11 cellular contexts compared by ENCODE assay signal in the genomic region with DNA sequence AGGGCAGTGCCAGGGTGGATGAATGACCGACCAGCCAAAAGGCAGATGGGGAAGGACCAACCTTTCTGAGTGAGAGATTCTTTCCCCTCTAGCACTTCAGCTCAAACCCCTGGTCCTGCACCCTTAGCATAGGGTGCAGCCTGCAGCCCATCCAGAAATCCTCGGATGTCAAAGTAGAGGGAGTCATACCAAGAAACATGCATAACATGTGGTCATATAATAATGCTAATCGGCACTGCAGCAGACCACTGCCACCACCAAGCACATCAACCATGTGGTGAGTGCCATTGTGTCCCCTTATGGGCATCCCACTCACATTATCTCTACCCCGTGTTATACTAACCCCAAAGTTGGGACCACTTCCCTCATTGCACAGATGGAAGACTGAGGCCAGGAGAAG. TPM values are rescaled to one million over a fixed set of nuclear protein-coding genes. Genes with fewer than 3 reads are reported as not detected.
DNase-seq lines count a peak whose midpoint lies in the region; ATAC-seq and TF ChIP-seq lines count a peak whose summit lies in the region.
"Had no signal": no experiment of that assay in that cellular context is flagged by ENCODE, and none has a peak within 500 bp of the region (broad histone marks: within the 10 kb centered on the region; RNA-seq: fewer than 3 reads in every experiment).

No MANE protein-coding gene starts in this region.

- H3K9me3 ChIP-seq in endodermal cell (ENCODE audit: control insufficient read depth, low read length) (no peaks in the 10 kb centered on the region), neural progenitor cell (ENCODE audit: low read depth) (no peaks in the 10 kb centered on the region), upper lobe of right lung (no peaks in the 10 kb centered on the region)

- no peaks in the 10 kb centered on the region for H3K4me1 Mint-ChIP-seq in activated naive CD4-positive, alpha-beta T cell treated with anti-CD3 and anti-CD28 coated beads, Interleukin-2, amount 50 U/mL, for 24 hours
- no peaks in the 10 kb centered on the region for H3K4me1 Mint-ChIP-seq in activated naive CD4-positive, alpha-beta T cell treated with anti-CD3 and anti-CD28 coated beads, Interleukin-2, amount 10 ng/mL, durations not matched to agents 7 days and 5 days
- H3K4me1 Mint-ChIP-seq in endodermal cell = peaks cover 15% of the 10 kb centered on the region
- peaks cover 69% of the 10 kb centered on the region for H3K4me1 Mint-ChIP-seq in neural progenitor cell
- no peaks in the 10 kb centered on the region for H3K4me1 Mint-ChIP-seq in T-helper 2 cell treated with Interferon-gamma antibody and Interleukin-4, amounts not matched to agents 5 μg/mL and 100 μg/mL, for 36 hours (ENCODE audit: low read depth)
- H3K4me1 Mint-ChIP-seq: activated CD4-positive, alpha-beta T cell treated with anti-CD3 and anti-CD28 coated beads for 36 hours had no signal

- no peaks in the 10 kb centered on the region for H4K20me1 ChIP-seq in neural progenitor cell (ENCODE audit: low read depth)

- H3K36me3 ChIP-seq in endodermal cell (ENCODE audit: control insufficient read depth, insufficient read depth, low read length) (no peaks in the 10 kb centered on the region), neural progenitor cell (no peaks in the 10 kb centered on the region), upper lobe of right lung (peaks cover 34% of the 10 kb centered on the region)

- no peak overlapping the region for H2AFZ ChIP-seq in neural progenitor cell (replicated peaks)

- ATAC-seq in upper lobe of right lung = no peak
- no peak for ATAC-seq in HG02884 (IDR thresholded peaks at IDR 0.05; ENCODE audit: unreplicated experiment)
- no peak for ATAC-seq in HG03342 (IDR thresholded peaks at IDR 0.05; ENCODE audit: unreplicated experiment)
- ATAC-seq: activated CD4-positive, alpha-beta T cell treated with anti-CD3 and anti-CD28 coated beads for 36 hours had no signal

- H3K27ac ChIP-seq in endodermal cell (ENCODE audit: low read depth, low read length) (peak overlapping the region; percentile 99), neural progenitor cell (no peak overlapping the region), upper lobe of right lung (peak overlapping the region; percentile 73)

- peaks cover 2% of the 10 kb centered on the region for H3K36me3 Mint-ChIP-seq in activated naive CD4-positive, alpha-beta T cell treated with anti-CD3 and anti-CD28 coated beads, Interleukin-2, amount 50 U/mL, for 24 hours
- no peaks in the 10 kb centered on the region for H3K36me3 Mint-ChIP-seq in activated naive CD4-positive, alpha-beta T cell treated with anti-CD3 and anti-CD28 coated beads, Interleukin-2, amount 10 ng/mL, durations not matched to agents 7 days and 5 days
- no peaks in the 10 kb centered on the region for H3K36me3 Mint-ChIP-seq in endodermal cell (ENCODE audit: low read depth)
- peaks cover 8% of the 10 kb centered on the region for H3K36me3 Mint-ChIP-seq in neural progenitor cell
- H3K36me3 Mint-ChIP-seq in T-helper 2 cell treated with Interferon-gamma antibody and Interleukin-4, amounts not matched to agents 5 μg/mL and 100 μg/mL, for 36 hours (ENCODE audit: low read depth) = no peaks in the 10 kb centered on the region

- H3K4me2 ChIP-seq in neural progenitor cell = no peak overlapping the region

- H3K79me2 ChIP-seq in neural progenitor cell (ENCODE audit: low read depth) = no peaks in the 10 kb centered on the region

- no peaks in the 10 kb centered on the region for H3K9me3 Mint-ChIP-seq in activated naive CD4-positive, alpha-beta T cell treated with anti-CD3 and anti-CD28 coated beads, Interleukin-2, amount 50 U/mL, for 24 hours
- H3K9me3 Mint-ChIP-seq in activated naive CD4-positive, alpha-beta T cell treated with anti-CD3 and anti-CD28 coated beads, Interleukin-2, amount 10 ng/mL, durations not matched to agents 7 days and 5 days = no peaks in the 10 kb centered on the region
- H3K9me3 Mint-ChIP-seq in endodermal cell = no peaks in the 10 kb centered on the region
- H3K9me3 Mint-ChIP-seq in neural progenitor cell = no peaks in the 10 kb centered on the region
- H3K9me3 Mint-ChIP-seq in T-helper 2 cell treated with Interferon-gamma antibody and Interleukin-4, amounts not matched to agents 5 μg/mL and 100 μg/mL, for 36 hours = no peaks in the 10 kb centered on the region

- H3K27me3 ChIP-seq in endodermal cell (ENCODE audit: control insufficient read depth, insufficient read depth, low read length, poor library complexity, severe bottlenecking) = no peaks in the 10 kb centered on the region
- peaks cover 6% of the 10 kb centered on the region for H3K27me3 ChIP-seq in neural progenitor cell
- H3K27me3 ChIP-seq in upper lobe of right lung = no peaks in the 10 kb centered on the region

- H3K4me3 Mint-ChIP-seq in activated naive CD4-positive, alpha-beta T cell treated with anti-CD3 and anti-CD28 coated beads, Interleukin-2, amount 50 U/mL, for 24 hours = no peak overlapping the region
- H3K4me3 Mint-ChIP-seq in activated naive CD4-positive, alpha-beta T cell treated with anti-CD3 and anti-CD28 coated beads, Interleukin-2, amount 10 ng/mL, durations not matched to agents 7 days and 5 days = no peak overlapping the region
- no peak overlapping the region for H3K4me3 Mint-ChIP-seq in endodermal cell
- H3K4me3 Mint-ChIP-seq in neural progenitor cell = no peak overlapping the region
- no peak overlapping the region for H3K4me3 Mint-ChIP-seq in T-helper 2 cell treated with Interferon-gamma antibody and Interleukin-4, amounts not matched to agents 5 μg/mL and 100 μg/mL, for 36 hours
- H3K4me3 Mint-ChIP-seq: activated CD4-positive, alpha-beta T cell treated with anti-CD3 and anti-CD28 coated beads for 36 hours had no signal

- H3F3A ChIP-seq in neural progenitor cell (ENCODE audit: low read depth) = peaks cover 7% of the 10 kb centered on the region

- TF ChIP-seq CTCF in endodermal cell (conservative IDR thresholded peaks at IDR 0.05) = no peak
- no peak for TF ChIP-seq CTCF in neural progenitor cell (IDR thresholded peaks at IDR 0.05)
- TF ChIP-seq CTCF in upper lobe of right lung (IDR thresholded peaks at IDR 0.05) = no peak

- 65 to 88% methylated on average over 2 to 4 of the region's 4 CpGs for WGBS in endodermal cell (ENCODE audit: insufficient coverage in 1 of 2, insufficient read length in 1 of 2), 2 experiments

- no peak overlapping the region for H3K4me3 ChIP-seq in endodermal cell (ENCODE audit: low read length)
- no peak overlapping the region for H3K4me3 ChIP-seq in neural progenitor cell
- no peak overlapping the region for H3K4me3 ChIP-seq in upper lobe of right lung

- no peak for DNase-seq in activated naive CD4-positive, alpha-beta T cell treated with anti-CD3 and anti-CD28 coated beads, Interleukin-2, amount 10 ng/mL, durations not matched to agents 7 days and 5 days
- DNase-seq in endodermal cell = no peak
- DNase-seq in neural progenitor cell (ENCODE audit: low spot score) = no peak
- no peak for DNase-seq in upper lobe of right lung
- DNase-seq in T-helper 2 cell treated with Interferon-gamma antibody and Interleukin-4, amounts not matched to agents 5 μg/mL and 100 μg/mL, for 36 hours (ENCODE audit: low spot score) = no peak
- DNase-seq: activated CD4-positive, alpha-beta T cell treated with anti-CD3 and anti-CD28 coated beads for 36 hours; activated gamma-delta T cell treated with Interleukin-2 at 50 U/mL for 16 hours; mesendoderm had no signal

- peak overlapping the region; percentile 14 for H3K27ac Mint-ChIP-seq in activated naive CD4-positive, alpha-beta T cell treated with anti-CD3 and anti-CD28 coated beads, Interleukin-2, amount 50 U/mL, for 24 hours
- H3K27ac Mint-ChIP-seq in activated naive CD4-positive, alpha-beta T cell treated with anti-CD3 and anti-CD28 coated beads, Interleukin-2, amount 10 ng/mL, durations not matched to agents 7 days and 5 days = no peak overlapping the region
- no peak overlapping the region for H3K27ac Mint-ChIP-seq in endodermal cell
- H3K27ac Mint-ChIP-seq in neural progenitor cell = peak overlapping the region; percentile 31
- H3K27ac Mint-ChIP-seq in T-helper 2 cell treated with Interferon-gamma antibody and Interleukin-4, amounts not matched to agents 5 μg/mL and 100 μg/mL, for 36 hours = no peak overlapping the region
- H3K27ac Mint-ChIP-seq: activated CD4-positive, alpha-beta T cell treated with anti-CD3 and anti-CD28 coated beads for 36 hours had no signal

- peaks cover 12% of the 10 kb centered on the region for H3K27me3 Mint-ChIP-seq in activated naive CD4-positive, alpha-beta T cell treated with anti-CD3 and anti-CD28 coated beads, Interleukin-2, amount 50 U/mL, for 24 hours
- H3K27me3 Mint-ChIP-seq in activated naive CD4-positive, alpha-beta T cell treated with anti-CD3 and anti-CD28 coated beads, Interleukin-2, amount 10 ng/mL, durations not matched to agents 7 days and 5 days = peaks cover 95% of the 10 kb centered on the region
- H3K27me3 Mint-ChIP-seq in endodermal cell (ENCODE audit: insufficient read depth) (peaks cover 31% of the 10 kb centered on the region), neural progenitor cell (ENCODE audit: insufficient read depth, low read depth) (no peaks in the 10 kb centered on the region)
- peaks cover 38% of the 10 kb centered on the region for H3K27me3 Mint-ChIP-seq in T-helper 2 cell treated with Interferon-gamma antibody and Interleukin-4, amounts not matched to agents 5 μg/mL and 100 μg/mL, for 36 hours (ENCODE audit: low read depth)

- CTCF ChIA-PET in activated naive CD4-positive, alpha-beta T cell treated with anti-CD3 and anti-CD28 coated beads, Interleukin-2, amount 10 ng/mL, durations not matched to agents 7 days and 5 days (lab: Charles Lee) = interaction anchor here (0.9 to 1.5 kb wide), 5 partner anchors 11 to 42 kb away, joined by 3 to 4 read pairs (median 3); no protein-coding TSS in a partner anchor

- intact Hi-C loops in upper lobe of right lung (cut with DNase I) = no loop called here

- peaks cover 8% of the 10 kb centered on the region for H3K4me1 ChIP-seq in endodermal cell (ENCODE audit: control insufficient read depth, insufficient read depth, low read length)
- H3K4me1 ChIP-seq in neural progenitor cell = peaks cover 26% of the 10 kb centered on the region
- peaks cover 88% of the 10 kb centered on the region for H3K4me1 ChIP-seq in upper lobe of right lung

- no peak overlapping the region for H3K9ac ChIP-seq in endodermal cell (ENCODE audit: extremely low read depth, low read length, poor library complexity, severe bottlenecking)
- H3K9ac ChIP-seq in neural progenitor cell = no peak overlapping the region

RNA-seq across cellular contexts. Expression of a gene that starts 17.7 kb away (rescaled TPM):
- total RNA-seq in endodermal cell (1 to 10 TPM; 1.3 to 1.6 TPM), neural progenitor cell (ENCODE audit: low replicate concordance) (0.43 TPM in 1 of 2 replicates, not detected in the other), upper lobe of right lung (93.6 TPM)
- 6.6 TPM for polyA plus RNA-seq in endodermal cell (2013, experiment 1 of 2)
- polyA plus RNA-seq in endodermal cell (2013, experiment 2 of 2) = 8.9 TPM
- total RNA-seq: activated CD4-positive, alpha-beta T cell treated with anti-CD3 and anti-CD28 coated beads for 36 hours had no signal

Comparison
In these comparisons a context has a peak if more than half of its experiments do, and no peak if none do; other contexts are left out.
1. H3K27ac Mint-ChIP-seq: peak in activated naive CD4-positive, alpha-beta T cell treated with anti-CD3 and anti-CD28 coated beads, Interleukin-2, amount 50 U/mL, for 24 hours (single experiment) and neural progenitor cell (single experiment); none in activated naive CD4-positive, alpha-beta T cell treated with anti-CD3 and anti-CD28 coated beads, Interleukin-2, amount 10 ng/mL, durations not matched to agents 7 days and 5 days (single experiment), endodermal cell (single experiment) and T-helper 2 cell treated with Interferon-gamma antibody and Interleukin-4, amounts not matched to agents 5 μg/mL and 100 μg/mL, for 36 hours (single experiment).
2. RNA of a gene that starts 17.7 kb away (total RNA-seq): 93.6 TPM in upper lobe of right lung (single experiment); 1.3 to 1.6 TPM in endodermal cell and 0.43 TPM in neural progenitor cell; every median in the first group is over 10 times any median in the second.